In genomic region chr9:27532046-27532445, GRCh38 we compare ENCODE assay signal across 2 cellular contexts.
TF ChIP-seq lines count a peak whose summit lies in the region.

No MANE protein-coding gene starts in this region.

TF ChIP-seq in K562, 482 proteins besides CTCF, POLR2A, EP300 and RAD21:
- TF ChIP-seq NR2C1 (IDR thresholded peaks at IDR 0.05) (peak; percentile 58), NR2C1 (tag; IDR thresholded peaks at IDR 0.05) (peak; percentile 65), ETV6 (IDR thresholded peaks at IDR 0.05; ENCODE audit: borderline replicate concordance in 1 of 2, low read depth in 2 of 2, low read length in 1 of 2) (no peak), ETV6 (CRISPR knock-in tag; IDR thresholded peaks at IDR 0.05; ENCODE audit: borderline replicate concordance) (no peak), NR2C2 (CRISPR knock-in tag; IDR thresholded peaks at IDR 0.05) (no peak), NR2C2 (tag; IDR thresholded peaks at IDR 0.05) (peak; percentile 36; the same call in 1 of the 2 replicates)
TF ChIP-seq in K562: peak in this region for 2.

TF ChIP-seq in SK-N-SH, 30 proteins besides CTCF, POLR2A, EP300 and RAD21:
- TF ChIP-seq SIN3A (IDR thresholded peaks at IDR 0.05; ENCODE audit: borderline replicate concordance, low read depth, low read length) (no peak), RFX5 (IDR thresholded peaks at IDR 0.05; ENCODE audit: low read length) (no peak), JUND (IDR thresholded peaks at IDR 0.05) (no peak), FOSL2 (IDR thresholded peaks at IDR 0.05; ENCODE audit: borderline replicate concordance, low read depth) (no peak), TCF12 (IDR thresholded peaks at IDR 0.05) (no peak), ZBTB33 (IDR thresholded peaks at IDR 0.05; ENCODE audit: borderline replicate concordance, low read depth) (no peak), FOXM1 (IDR thresholded peaks at IDR 0.05; ENCODE audit: low read depth) (no peak), MAX (IDR thresholded peaks at IDR 0.05; ENCODE audit: low read depth) (no peak), RCOR1 (IDR thresholded peaks at IDR 0.05; ENCODE audit: low read length) (no peak), RXRA (IDR thresholded peaks at IDR 0.05; ENCODE audit: borderline replicate concordance, low read depth) (no peak), REST (IDR thresholded peaks at IDR 0.05; ENCODE audit: low read depth, low read length) (no peak), YY1 (IDR thresholded peaks at IDR 0.05; ENCODE audit: low read depth) (no peak)
